26 cellular contexts compared by ENCODE assay signal in the genomic region with DNA sequence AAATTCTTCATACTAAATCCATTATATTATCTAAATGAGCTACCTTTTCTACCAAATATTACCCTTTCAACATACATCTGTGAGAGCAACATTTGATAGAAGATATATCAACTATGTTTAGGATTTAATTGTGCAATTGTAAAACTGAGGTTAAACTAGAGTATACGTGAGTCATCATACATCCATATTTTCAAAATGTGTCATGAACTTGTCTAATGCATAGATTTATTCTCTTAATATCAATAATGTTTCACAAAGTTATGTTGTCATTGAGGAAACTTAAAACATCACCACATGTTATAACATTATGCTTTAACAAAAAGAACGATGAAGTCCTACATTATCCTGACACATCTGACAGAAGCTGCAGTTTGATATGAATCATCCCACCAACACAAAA.
"Had no signal": no experiment of that assay in that cellular context is flagged by ENCODE, and none has a peak within 500 bp of the region (broad histone marks: within the 10 kb centered on the region; RNA-seq: fewer than 3 reads in every experiment).

No MANE protein-coding gene starts in this region.

- H3K27ac Mint-ChIP-seq: dendritic cell treated with granulocyte-macrophage colony-stimulating factor and Interleukin-4, amounts not matched to agents 40 ng/mL and 50 ng/mL, for 4 days; effector memory CD8-positive, alpha-beta T cell; memory B cell; mesothelial cell of epicardium; natural killer cell treated with Interleukin-12 subunit alpha and Interleukin-12 subunit beta and Interleukin-15 and Interleukin-18, amount 100 ng/mL, for 72 hours; neural progenitor cell; progenitor cell of endocrine pancreas; stimulated activated effector memory CD8-positive, alpha-beta T cell treated with anti-CD3 and anti-CD28 coated beads, Interleukin-12 subunit alpha, Interleukin-12 subunit beta, amount 100 ng/mL, for 72 hours had no signal

- H3K9ac ChIP-seq: neural progenitor cell had no signal

- H3K36me3 Mint-ChIP-seq: memory B cell; mesothelial cell of epicardium; neural progenitor cell; stimulated activated effector memory CD8-positive, alpha-beta T cell treated with anti-CD3 and anti-CD28 coated beads, Interleukin-12 subunit alpha, Interleukin-12 subunit beta, amount 100 ng/mL, for 72 hours had no signal

- H3K27me3 ChIP-seq: gastrocnemius medialis, heart right ventricle, neural progenitor cell, pancreas, suprapubic skin, thyroid gland, upper lobe of right lung, vagina had no signal

- H3K4me3 ChIP-seq: gastrocnemius medialis, heart right ventricle, left ventricle myocardium inferior, lower lobe of right lung, neural progenitor cell, pancreas, suprapubic skin, thyroid gland, upper lobe of right lung, vagina had no signal

- DNase-seq: effector memory CD8-positive, alpha-beta T cell; erythroblast; heart right ventricle; left cardiac atrium; left ventricle myocardium inferior; lower lobe of right lung; occipital lobe; pancreas; right cardiac atrium; stimulated activated CD4-positive, alpha-beta T cell treated with anti-CD3 and anti-CD28 coated beads, Interleukin-4, amount 100 ng/mL, for 1 hour; stimulated activated CD8-positive, alpha-beta memory T cell treated with anti-CD3 and anti-CD28 coated beads, Interleukin-4, amount 100 ng/mL, for 48 hours; stimulated activated naive CD8-positive, alpha-beta T cell treated with anti-CD3 and anti-CD28 coated beads, Interleukin-15, Interleukin-2, amounts not matched to agents 100 U/mL and 50 U/mL, for 24 hours; thyroid gland; upper lobe of right lung had no signal

- H3K4me3 Mint-ChIP-seq: dendritic cell treated with granulocyte-macrophage colony-stimulating factor and Interleukin-4, amounts not matched to agents 40 ng/mL and 50 ng/mL, for 4 days; effector memory CD8-positive, alpha-beta T cell; memory B cell; mesothelial cell of epicardium; natural killer cell treated with Interleukin-12 subunit alpha and Interleukin-12 subunit beta and Interleukin-15 and Interleukin-18, amount 100 ng/mL, for 72 hours; neural progenitor cell; stimulated activated effector memory CD8-positive, alpha-beta T cell treated with anti-CD3 and anti-CD28 coated beads, Interleukin-12 subunit alpha, Interleukin-12 subunit beta, amount 100 ng/mL, for 72 hours had no signal

- H2AFZ ChIP-seq: neural progenitor cell had no signal

- H3K9me3 ChIP-seq: gastrocnemius medialis, lower lobe of right lung, pancreas, suprapubic skin, thyroid gland, upper lobe of right lung, vagina had no signal

- FAIRE-seq: colon, keratinocyte, pancreas had no signal

- H3K4me1 Mint-ChIP-seq: memory B cell; mesothelial cell of epicardium; neural progenitor cell; stimulated activated effector memory CD8-positive, alpha-beta T cell treated with anti-CD3 and anti-CD28 coated beads, Interleukin-12 subunit alpha, Interleukin-12 subunit beta, amount 100 ng/mL, for 72 hours had no signal

- H3K27me3 Mint-ChIP-seq: dendritic cell treated with granulocyte-macrophage colony-stimulating factor and Interleukin-4, amounts not matched to agents 40 ng/mL and 50 ng/mL, for 4 days; effector memory CD8-positive, alpha-beta T cell; memory B cell; natural killer cell treated with Interleukin-12 subunit alpha and Interleukin-12 subunit beta and Interleukin-15 and Interleukin-18, amount 100 ng/mL, for 72 hours; progenitor cell of endocrine pancreas had no signal

- H3K4me1 ChIP-seq: gastrocnemius medialis, heart right ventricle, left ventricle myocardium inferior, lower lobe of right lung, neural progenitor cell, pancreas, suprapubic skin, thyroid gland, upper lobe of right lung, vagina had no signal

- H3K4me2 ChIP-seq: neural progenitor cell had no signal

- H3K27ac ChIP-seq: gastrocnemius medialis, heart right ventricle, left ventricle myocardium inferior, lower lobe of right lung, neural progenitor cell, pancreas, suprapubic skin, thyroid gland, upper lobe of right lung, vagina had no signal

- H3K36me3 ChIP-seq: gastrocnemius medialis, heart right ventricle, left ventricle myocardium inferior, lower lobe of right lung, neural progenitor cell, pancreas, suprapubic skin, thyroid gland, upper lobe of right lung, vagina had no signal

- ATAC-seq: effector memory CD8-positive, alpha-beta T cell; gastrocnemius medialis; heart right ventricle; left cardiac atrium; lower lobe of right lung; natural killer cell treated with Interleukin-12 subunit alpha and Interleukin-12 subunit beta and Interleukin-15 and Interleukin-18, amount 100 ng/mL, for 72 hours; pancreas; right cardiac atrium; stimulated activated effector memory CD8-positive, alpha-beta T cell treated with anti-CD3 and anti-CD28 coated beads, Interleukin-12 subunit alpha, Interleukin-12 subunit beta, amount 100 ng/mL, for 72 hours; stimulated activated naive CD8-positive, alpha-beta T cell treated with anti-CD3 and anti-CD28 coated beads, Interleukin-15, Interleukin-2, amounts not matched to agents 100 U/mL and 50 U/mL, for 24 hours; upper lobe of right lung had no signal

- H3K9me3 Mint-ChIP-seq: neural progenitor cell had no signal
